Comparison of ENCODE assay signal across 2 cellular contexts in genomic region chr4:69650872-69651271, GRCh38.
TF ChIP-seq lines count a peak whose summit lies in the region.

No MANE protein-coding gene starts in this region.

TF ChIP-seq in HepG2, 621 proteins besides CTCF, POLR2A, EP300 and RAD21:
- TF ChIP-seq MAFF (IDR thresholded peaks at IDR 0.05; ENCODE audit: low read depth, low read length) (peak; percentile 84), MAFK (conservative IDR thresholded peaks at IDR 0.05 in 1 of 2, IDR thresholded peaks at IDR 0.05 in 1 of 2; ENCODE audit: low read length in 2 of 2) (peak; percentile 74 to 92), RFX5 (IDR thresholded peaks at IDR 0.05; ENCODE audit: low read depth, low read length) (no peak)

TF ChIP-seq in K562, 482 proteins besides CTCF, POLR2A, EP300 and RAD21:
- TF ChIP-seq MAFK (IDR thresholded peaks at IDR 0.05; ENCODE audit: low read length) (peak; percentile 57; the same call in 1 of the 2 replicates), PTBP1 (IDR thresholded peaks at IDR 0.05; ENCODE audit: low read depth, low read length) (no peak), ZNF316 (IDR thresholded peaks at IDR 0.05) (peak; percentile 75), POLR2G (IDR thresholded peaks at IDR 0.05; ENCODE audit: low read depth, low read length) (no peak), MAFF (IDR thresholded peaks at IDR 0.05; ENCODE audit: low read length) (peak; percentile 64), MAFG (tag; conservative IDR thresholded peaks at IDR 0.05) (peak; percentile 50; the same call in 1 of the 2 replicates), C11orf30 (IDR thresholded peaks at IDR 0.05; ENCODE audit: low read depth) (peak; percentile 46; the same call in 1 of the 2 replicates)
